ENCODE assay signal across 8 cellular contexts in genomic region chr2:172734711-172735645, GRCh38. TPM values are rescaled to one million over a fixed set of nuclear protein-coding genes. Genes with fewer than 3 reads are reported as not detected.
DNase-seq lines count a peak whose midpoint lies in the region; ATAC-seq and TF ChIP-seq lines count a peak whose summit lies in the region.

No MANE protein-coding gene starts in this region.

- H2BK120ac ChIP-seq in IMR-90 (ENCODE audit: low read depth, low read length) = no peak overlapping the region

- no CpG with 5 or more reads among the region's 30 CpGs for WGBS in IMR-90 (ENCODE audit: extremely low coverage in 2 of 2, insufficient read length in 1 of 2), 2 experiments

- no peak for TF ChIP-seq POLR2A in IMR-90 (IDR thresholded peaks at IDR 0.05; ENCODE audit: low read depth, low read length)

- H3K18ac ChIP-seq in IMR-90 (ENCODE audit: low read depth, low read length) = no peak overlapping the region

- intact Hi-C loops in IMR-90 (cut with micrococcal nuclease) = no loop called here

- no peaks in the 10 kb centered on the region for H4K20me1 ChIP-seq in IMR-90 (ENCODE audit: insufficient read depth, low read length)

- no peak overlapping the region for H2BK5ac ChIP-seq in IMR-90 (ENCODE audit: low read depth, low read length, poor library complexity, severe bottlenecking)

- H3K27ac Mint-ChIP-seq in chondrocyte (ENCODE audit: unreplicated experiment) (no peak overlapping the region), nephron progenitor cell (no peak overlapping the region)

- H3K14ac ChIP-seq in IMR-90 (replicated peaks; ENCODE audit: low read depth, low read length) = no peak overlapping the region

- no peak overlapping the region for H3K23ac ChIP-seq in IMR-90 (ENCODE audit: low read depth, low read length)

- H3K36me3 ChIP-seq in IMR-90 (ENCODE audit: control insufficient read depth, insufficient read depth, low read length) = no peaks in the 10 kb centered on the region

- H3K36me3 Mint-ChIP-seq in chondrocyte (ENCODE audit: low read depth) = peaks cover under 1% of the 10 kb centered on the region
- H3K36me3 Mint-ChIP-seq in nephron progenitor cell (ENCODE audit: low read depth) = no peaks in the 10 kb centered on the region

- DNase-seq in AG09309 (ENCODE audit: low read depth) (no peak), IMR-90 (no peak), chondrocyte (ENCODE audit: low spot score) (no peak), nephron progenitor cell (no peak), AG08395 (ENCODE audit: low spot score) (no peak), NCI-H187 (lab: John Stamatoyannopoulos, UW) (no peak)

- no peak overlapping the region for H2BK15ac ChIP-seq in IMR-90 (ENCODE audit: low read depth, low read length)

- H3K4me1 Mint-ChIP-seq in chondrocyte (ENCODE audit: low read depth) = peaks cover 11% of the 10 kb centered on the region
- peaks cover 8% of the 10 kb centered on the region for H3K4me1 Mint-ChIP-seq in nephron progenitor cell

- no peak overlapping the region for H3K9ac ChIP-seq in IMR-90 (ENCODE audit: low read depth, low read length)

- H4K8ac ChIP-seq in IMR-90 (ENCODE audit: low read depth in 2 of 2, low read length in 2 of 2) = no peak overlapping the region; a peak in 1 of 4 replicates

- in situ Hi-C loops in IMR-90 (cut with MboI; ENCODE audit: low sequenced_read_pairs) = no loop called here

- ATAC-seq in IMR-90 (ENCODE audit: low read depth) (peak; percentile 19), HG02588 (IDR thresholded peaks at IDR 0.05; ENCODE audit: unreplicated experiment) (no peak), HG02642 (IDR thresholded peaks at IDR 0.05; ENCODE audit: poor library complexity, unreplicated experiment) (no peak)

- H2AK5ac ChIP-seq in IMR-90 (ENCODE audit: low read depth, low read length) = no peak overlapping the region; the same call in 1 of the 2 replicates

- CTCF ChIA-PET in IMR-90 (lab: Yijun Ruan, JAX) = no interaction called here

- TF ChIP-seq RAD21 in IMR-90 (IDR thresholded peaks at IDR 0.05; ENCODE audit: low read length) = no peak

- H3K9me3 Mint-ChIP-seq in chondrocyte (ENCODE audit: low read depth) (no peaks in the 10 kb centered on the region), nephron progenitor cell (no peaks in the 10 kb centered on the region)

- peak overlapping the region; percentile 44 for H3K4me2 ChIP-seq in IMR-90 (ENCODE audit: low read depth, low read length)

- H3K27me3 ChIP-seq in IMR-90 (ENCODE audit: control insufficient read depth, insufficient read depth, low read length) = peaks cover 7% of the 10 kb centered on the region; the same call in 1 of the 2 replicates

- H2AFZ ChIP-seq in IMR-90 (replicated peaks; ENCODE audit: low read length, poor library complexity) = peak overlapping the region; percentile 86

- H4K91ac ChIP-seq in IMR-90 (ENCODE audit: insufficient read depth, low read depth, low read length) = no peak overlapping the region

- no peaks in the 10 kb centered on the region for H3K9me1 ChIP-seq in IMR-90 (ENCODE audit: insufficient read depth, low read length)

- dilution Hi-C loops in IMR-90 (cut with HindIII; ENCODE audit: low sequenced_read_pairs, unreplicated experiment) = no loop called here

- H3K27me3 Mint-ChIP-seq in chondrocyte (ENCODE audit: low read depth) (peaks cover 4% of the 10 kb centered on the region), nephron progenitor cell (ENCODE audit: low read depth, poor library complexity) (peaks cover 70% of the 10 kb centered on the region)

- no peak overlapping the region for H4K5ac ChIP-seq in IMR-90 (ENCODE audit: low read depth, low read length)

- no peaks in the 10 kb centered on the region for H3K9me3 ChIP-seq in IMR-90 (ENCODE audit: control insufficient read depth, insufficient read depth, low read length)

- no peak overlapping the region for H3K27ac ChIP-seq in IMR-90 (ENCODE audit: insufficient read depth, low read length)

- BruUV-seq in IMR-90 (replicated peaks; lab: Mats Ljungman, UMichigan) = no TSS peak

- peaks cover 4% of the 10 kb centered on the region for H3K4me1 ChIP-seq in IMR-90 (ENCODE audit: control insufficient read depth, insufficient read depth, low read length)

- no peak overlapping the region for H2AK9ac ChIP-seq in IMR-90 (replicated peaks; ENCODE audit: low read depth, low read length, poor library complexity)

- H3K4ac ChIP-seq in IMR-90 (ENCODE audit: low read depth, low read length) = no peak overlapping the region

- no peaks in the 10 kb centered on the region for H3K79me1 ChIP-seq in IMR-90 (ENCODE audit: low read depth in 1 of 2, low read length in 2 of 2)

- no peak for TF ChIP-seq CTCF in AG09309 (IDR thresholded peaks at IDR 0.05; ENCODE audit: control insufficient read depth, insufficient read depth, low read depth, low read length, missing control alignments)
- TF ChIP-seq CTCF in IMR-90 (conservative IDR thresholded peaks at IDR 0.05; ENCODE audit: low read depth, low read length) = no peak
- TF ChIP-seq CTCF in chondrocyte (IDR thresholded peaks at IDR 0.05) = no peak
- TF ChIP-seq CTCF in nephron progenitor cell (IDR thresholded peaks at IDR 0.05) = no peak

- H3K4me3 Mint-ChIP-seq in chondrocyte (ENCODE audit: unreplicated experiment) (peak overlapping the region; percentile 59), nephron progenitor cell (peak overlapping the region; percentile 72)

- no peak overlapping the region for H2BK20ac ChIP-seq in IMR-90 (ENCODE audit: low read depth, low read length)

- no peak overlapping the region for H3K56ac ChIP-seq in IMR-90 (ENCODE audit: extremely low read depth, insufficient read depth, low read length)

- H3K4me3 ChIP-seq in AG09309 (ENCODE audit: control insufficient read depth, low read depth, low read length) = peak overlapping the region; percentile 40
- H3K4me3 ChIP-seq in IMR-90 (ENCODE audit: insufficient read depth, low read depth, low read length) = peak overlapping the region; percentile 81

- POLR2A ChIA-PET in IMR-90 (lab: Charles Lee; ENCODE audit: unreplicated experiment) = no interaction called here

TF ChIP-seq in IMR-90, 13 proteins besides CTCF, POLR2A, EP300 and RAD21:
- TF ChIP-seq MAFK (IDR thresholded peaks at IDR 0.05; ENCODE audit: low read depth, low read length) (no peak), USF2 (IDR thresholded peaks at IDR 0.05; ENCODE audit: low read depth, low read length) (no peak), RCOR1 (IDR thresholded peaks at IDR 0.05; ENCODE audit: insufficient replicate concordance, low read length) (no peak), SMC3 (IDR thresholded peaks at IDR 0.05; ENCODE audit: low read depth, low read length) (no peak), CHD1 (IDR thresholded peaks at IDR 0.05; ENCODE audit: low read depth, low read length) (no peak), NFE2L2 (IDR thresholded peaks at IDR 0.05; ENCODE audit: low read depth, low read length) (no peak), MXI1 (IDR thresholded peaks at IDR 0.05; ENCODE audit: borderline replicate concordance, low read depth, low read length) (no peak), MAZ (IDR thresholded peaks at IDR 0.05; ENCODE audit: borderline replicate concordance, low read depth, low read length) (no peak), RFX5 (IDR thresholded peaks at IDR 0.05; ENCODE audit: low read depth, low read length) (no peak)

RNA-seq across cellular contexts. Expression of gene RAPGEF4, which starts 0.7 kb away (rescaled TPM):
- total RNA-seq in IMR-90 (2012; rRNA removed) (3.2 and 3.6 TPM in 2 replicates), chondrocyte (0.54 to 2.3 TPM (median 0.57 TPM) in 3 replicates)
- polyA plus RNA-seq in IMR-90 (2012; rRNA removed) = 1.7 and 1.8 TPM in 2 replicates
- 0.27 and 0.81 TPM in 2 replicates for polyA plus RNA-seq in IMR-90 (2012; cell fraction: cytosol; rRNA removed)
- polyA plus RNA-seq in IMR-90 (2012; cell fraction: nucleus; rRNA removed; ENCODE audit: low replicate concordance) = 0.98 and 7.4 TPM in 2 replicates
